In the genomic region with DNA sequence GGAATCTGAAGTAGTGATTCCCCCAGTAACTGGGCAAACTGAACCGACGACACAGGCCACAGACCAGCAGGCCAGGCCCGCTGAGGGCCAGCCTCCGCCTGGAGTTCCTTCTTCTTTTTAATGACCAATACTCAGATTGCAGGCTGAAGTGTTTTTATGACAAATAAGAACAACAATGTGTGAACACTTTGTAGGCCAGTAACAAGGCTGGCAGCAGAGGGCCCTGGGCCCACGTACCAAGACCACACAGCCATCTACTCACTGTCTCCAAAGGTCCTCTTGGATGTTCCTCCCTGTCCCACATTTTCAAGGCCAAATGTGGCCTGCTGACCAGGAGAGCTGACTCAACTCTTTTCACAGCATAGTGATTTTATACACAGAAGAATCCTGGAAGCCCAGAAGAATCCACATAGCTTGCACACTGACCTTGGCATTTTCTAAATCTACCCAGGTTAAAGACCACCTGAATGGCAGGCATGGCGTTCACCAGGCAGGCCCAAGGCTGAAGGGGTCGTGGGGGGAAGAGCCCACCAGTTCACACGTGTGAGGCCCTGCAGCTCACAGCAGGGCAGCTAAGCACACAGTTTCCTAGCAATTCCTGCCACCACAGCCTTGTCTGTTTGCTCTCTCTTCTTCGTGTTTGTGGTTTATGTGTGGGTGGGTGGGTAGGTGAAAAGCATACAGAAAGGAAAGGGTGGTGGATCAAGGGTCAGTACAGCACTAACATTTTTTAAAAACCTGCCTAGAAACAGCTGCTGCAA, we compare ENCODE assay signal across 1 cellular context.
TF ChIP-seq lines count a peak whose summit lies in the region.

No MANE protein-coding gene starts in this region.

TF ChIP-seq in HEK293T, 16 proteins besides CTCF, POLR2A, EP300 and RAD21 (continued from another document):
- TF ChIP-seq ZNF384 (IDR thresholded peaks at IDR 0.05) (no peak), FOXK2 (IDR thresholded peaks at IDR 0.05) (no peak), SUZ12 (IDR thresholded peaks at IDR 0.05) (no peak)
